In genomic region chr13:80118099-80118498, GRCh38 we compare ENCODE assay signal across 29 cellular contexts.
"Had no signal": no experiment of that assay in that cellular context is flagged by ENCODE, and none has a peak within 500 bp of the region (broad histone marks: within the 10 kb centered on the region; RNA-seq: fewer than 3 reads in every experiment).

No MANE protein-coding gene starts in this region.

- H3K9me3 Mint-ChIP-seq: stimulated activated memory B cell treated with anti-CD40 and anti-IgM and Interleukin-4, amounts not matched to agents 10 μg/mL and 1 μg/mL and 100 μg/mL, for 72 hours; stimulated activated naive B cell treated with anti-CD40 and anti-IgM and Interleukin-4, amounts not matched to agents 10 μg/mL and 1 μg/mL and 100 μg/mL, for 72 hours; stimulated activated naive CD8-positive, alpha-beta T cell treated with anti-CD3 and anti-CD28 coated beads, Interleukin-15, amount 100 ng/mL, for 72 hours; stimulated activated naive CD8-positive, alpha-beta T cell treated with anti-CD3 and anti-CD28 coated beads, Interleukin-15, Interleukin-2, amounts not matched to agents 100 ng/mL and 50 ng/mL, for 24 hours; type B pancreatic cell had no signal

- H3K36me3 Mint-ChIP-seq: stimulated activated effector memory CD8-positive, alpha-beta T cell treated with anti-CD3 and anti-CD28 coated beads, Interleukin-12 subunit alpha, Interleukin-12 subunit beta, amount 100 ng/mL, for 72 hours; stimulated activated memory B cell treated with anti-CD40 and anti-IgM and Interleukin-4, amounts not matched to agents 10 μg/mL and 1 μg/mL and 100 μg/mL, for 72 hours; stimulated activated naive B cell treated with anti-CD40 and anti-IgM and Interleukin-4, amounts not matched to agents 10 μg/mL and 1 μg/mL and 100 μg/mL, for 72 hours; type B pancreatic cell had no signal

- H3K4me3 Mint-ChIP-seq: stimulated activated effector memory CD8-positive, alpha-beta T cell treated with anti-CD3 and anti-CD28 coated beads, Interleukin-12 subunit alpha, Interleukin-12 subunit beta, amount 100 ng/mL, for 72 hours; stimulated activated memory B cell treated with anti-CD40 and anti-IgM and Interleukin-4, amounts not matched to agents 10 μg/mL and 1 μg/mL and 100 μg/mL, for 72 hours; stimulated activated naive B cell treated with anti-CD40 and anti-IgM and Interleukin-4, amounts not matched to agents 10 μg/mL and 1 μg/mL and 100 μg/mL, for 72 hours; stimulated activated naive CD8-positive, alpha-beta T cell treated with anti-CD3 and anti-CD28 coated beads, Interleukin-15, amount 100 ng/mL, for 72 hours; stimulated activated naive CD8-positive, alpha-beta T cell treated with anti-CD3 and anti-CD28 coated beads, Interleukin-15, Interleukin-2, amounts not matched to agents 100 ng/mL and 50 ng/mL, for 24 hours; type B pancreatic cell had no signal

- H3K36me3 ChIP-seq: stomach, suprapubic skin, thoracic aorta, thyroid gland, tibial artery, tibial nerve, transverse colon, upper lobe of left lung, upper lobe of right lung, uterus, vagina had no signal

- FAIRE-seq: urothelium cell line had no signal

- H3K27ac ChIP-seq: stomach, suprapubic skin, testis, thoracic aorta, thyroid gland, tibial artery, tibial nerve, transverse colon, upper lobe of left lung, upper lobe of right lung, uterus, vagina had no signal

- DNase-seq: stimulated activated CD4-positive, alpha-beta T cell treated with anti-CD3 and anti-CD28 coated beads, Interleukin-2, amount 100 ng/mL, for 48 hours; stimulated activated CD4-positive, alpha-beta T cell treated with anti-CD3 and anti-CD28 coated beads, Interleukin-4, amount 100 ng/mL, for 1 hour; stimulated activated CD4-positive, alpha-beta T cell treated with anti-CD3 and anti-CD28 coated beads, Interleukin-4, amount 100 ng/mL, for 24 hours; stimulated activated CD4-positive, alpha-beta T cell treated with anti-CD3 and anti-CD28 coated beads, Interleukin-4, amount 100 ng/mL, for 4 hours; stimulated activated CD8-positive, alpha-beta memory T cell treated with anti-CD3 and anti-CD28 coated beads, Interleukin-4, amount 100 ng/mL, for 48 hours; stimulated activated naive B cell treated with anti-CD40 and anti-IgM and Interleukin-4, amounts not matched to agents 10 μg/mL and 1 μg/mL and 100 μg/mL, for 72 hours; stimulated activated naive CD4-positive, alpha-beta T cell; stimulated activated naive CD4-positive, alpha-beta T cell treated with Interleukin-2 at 50 U/mL for 16 hours; stimulated activated naive CD8-positive, alpha-beta T cell treated with anti-CD3 and anti-CD28 coated beads, Interleukin-15, amount 100 ng/mL, for 72 hours; stimulated activated naive CD8-positive, alpha-beta T cell treated with anti-CD3 and anti-CD28 coated beads, Interleukin-15, Interleukin-2, amounts not matched to agents 100 U/mL and 50 U/mL, for 24 hours; stomach; substantia nigra; testis; thyroid gland; tibial artery; transverse colon; trophoblast cell; upper lobe of left lung; upper lobe of right lung; uterus had no signal

- ATAC-seq: stimulated activated effector memory CD8-positive, alpha-beta T cell treated with anti-CD3 and anti-CD28 coated beads, Interleukin-12 subunit alpha, Interleukin-12 subunit beta, amount 100 ng/mL, for 72 hours; stimulated activated memory B cell treated with anti-CD40 and anti-IgM and Interleukin-4, amounts not matched to agents 10 μg/mL and 1 μg/mL and 100 μg/mL, for 72 hours; stimulated activated naive B cell treated with anti-CD40 and anti-IgM and Interleukin-4, amounts not matched to agents 10 μg/mL and 1 μg/mL and 100 μg/mL, for 72 hours; stimulated activated naive CD8-positive, alpha-beta T cell treated with anti-CD3 and anti-CD28 coated beads, Interleukin-15, amount 100 ng/mL, for 72 hours; stimulated activated naive CD8-positive, alpha-beta T cell treated with anti-CD3 and anti-CD28 coated beads, Interleukin-15, Interleukin-2, amounts not matched to agents 100 U/mL and 50 U/mL, for 24 hours; upper lobe of right lung had no signal

- H3K27ac Mint-ChIP-seq: stimulated activated effector memory CD8-positive, alpha-beta T cell treated with anti-CD3 and anti-CD28 coated beads, Interleukin-12 subunit alpha, Interleukin-12 subunit beta, amount 100 ng/mL, for 72 hours; stimulated activated memory B cell treated with anti-CD40 and anti-IgM and Interleukin-4, amounts not matched to agents 10 μg/mL and 1 μg/mL and 100 μg/mL, for 72 hours; stimulated activated naive B cell treated with anti-CD40 and anti-IgM and Interleukin-4, amounts not matched to agents 10 μg/mL and 1 μg/mL and 100 μg/mL, for 72 hours; stimulated activated naive CD8-positive, alpha-beta T cell treated with anti-CD3 and anti-CD28 coated beads, Interleukin-15, amount 100 ng/mL, for 72 hours; stimulated activated naive CD8-positive, alpha-beta T cell treated with anti-CD3 and anti-CD28 coated beads, Interleukin-15, Interleukin-2, amounts not matched to agents 100 ng/mL and 50 ng/mL, for 24 hours; type B pancreatic cell had no signal

- H3K4me3 ChIP-seq: stomach, suprapubic skin, testis, thoracic aorta, thyroid gland, tibial artery, tibial nerve, transverse colon, upper lobe of left lung, upper lobe of right lung, uterus, vagina had no signal

- H3K9me3 ChIP-seq: stomach, suprapubic skin, testis, thoracic aorta, thyroid gland, tibial artery, tibial nerve, transverse colon, upper lobe of left lung, upper lobe of right lung, uterus, vagina had no signal

- H3K4me1 ChIP-seq: stomach, suprapubic skin, testis, thyroid gland, tibial artery, tibial nerve, transverse colon, upper lobe of left lung, upper lobe of right lung, uterus, vagina had no signal

- H3K27me3 Mint-ChIP-seq: stimulated activated memory B cell treated with anti-CD40 and anti-IgM and Interleukin-4, amounts not matched to agents 10 μg/mL and 1 μg/mL and 100 μg/mL, for 72 hours; stimulated activated naive B cell treated with anti-CD40 and anti-IgM and Interleukin-4, amounts not matched to agents 10 μg/mL and 1 μg/mL and 100 μg/mL, for 72 hours; stimulated activated naive CD8-positive, alpha-beta T cell treated with anti-CD3 and anti-CD28 coated beads, Interleukin-15, amount 100 ng/mL, for 72 hours; stimulated activated naive CD8-positive, alpha-beta T cell treated with anti-CD3 and anti-CD28 coated beads, Interleukin-15, Interleukin-2, amounts not matched to agents 100 ng/mL and 50 ng/mL, for 24 hours; type B pancreatic cell had no signal

- H3K4me1 Mint-ChIP-seq: stimulated activated effector memory CD8-positive, alpha-beta T cell treated with anti-CD3 and anti-CD28 coated beads, Interleukin-12 subunit alpha, Interleukin-12 subunit beta, amount 100 ng/mL, for 72 hours; stimulated activated memory B cell treated with anti-CD40 and anti-IgM and Interleukin-4, amounts not matched to agents 10 μg/mL and 1 μg/mL and 100 μg/mL, for 72 hours; stimulated activated naive B cell treated with anti-CD40 and anti-IgM and Interleukin-4, amounts not matched to agents 10 μg/mL and 1 μg/mL and 100 μg/mL, for 72 hours; stimulated activated naive CD8-positive, alpha-beta T cell treated with anti-CD3 and anti-CD28 coated beads, Interleukin-15, amount 100 ng/mL, for 72 hours had no signal

- H3K27me3 ChIP-seq: stomach, suprapubic skin, testis, thyroid gland, tibial artery, tibial nerve, transverse colon, upper lobe of left lung, upper lobe of right lung, uterus, vagina had no signal
